In genomic region chr14:34179723-34180122, GRCh38 we compare ENCODE assay signal across 19 cellular contexts.
DNase-seq lines count a peak whose midpoint lies in the region; ATAC-seq and TF ChIP-seq lines count a peak whose summit lies in the region.
"Had no signal": no experiment of that assay in that cellular context is flagged by ENCODE, and none has a peak within 500 bp of the region (broad histone marks: within the 10 kb centered on the region; RNA-seq: fewer than 3 reads in every experiment).

No MANE protein-coding gene starts in this region.

- no peaks in the 10 kb centered on the region for H3F3A ChIP-seq in MM.1S (ENCODE audit: insufficient read depth, low read length)

- no peak overlapping the region for H3K4me3 ChIP-seq in MM.1S (ENCODE audit: low read length)
- H3K4me3 ChIP-seq in aorta (ENCODE audit: low read length in 2 of 2) = no peak overlapping the region
- H3K4me3 ChIP-seq: adrenal gland, sigmoid colon had no signal

- H3K4me2 ChIP-seq in MM.1S (ENCODE audit: low read depth, low read length) = no peak overlapping the region

- no peak for TF ChIP-seq CTCF in MM.1S (IDR thresholded peaks at IDR 0.05; ENCODE audit: low read length)

- H3K27ac ChIP-seq in MM.1S (ENCODE audit: low read length) (no peak overlapping the region), aorta (ENCODE audit: low read depth in 1 of 2, low read length in 2 of 2) (no peak overlapping the region)
- H3K27ac ChIP-seq: sigmoid colon had no signal

- no peaks in the 10 kb centered on the region for H3K9me3 ChIP-seq in MM.1S (replicated peaks; ENCODE audit: insufficient read depth, low read length)
- H3K9me3 ChIP-seq in aorta (ENCODE audit: control insufficient read depth, low read length) = no peaks in the 10 kb centered on the region
- H3K9me3 ChIP-seq: adrenal gland, sigmoid colon had no signal

- H3K4me1 ChIP-seq in MM.1S (ENCODE audit: low read length) = 0 out of 2 replicates have a peak, but pooled peaks cover 8% of the 10 kb centered on the region
- no peaks in the 10 kb centered on the region for H3K4me1 ChIP-seq in aorta (ENCODE audit: control insufficient read depth in 1 of 2, insufficient read depth in 2 of 2, low read length in 2 of 2)
- H3K4me1 ChIP-seq: sigmoid colon had no signal

- intact Hi-C loops in aorta (cut with DNase I) = no loop called here

- CTCF ChIA-PET in HEK293T (lab: Yijun Ruan, JAX) = no interaction called here

- DNase-seq in DMS79 (lab: John Stamatoyannopoulos, UW) (peak; percentile 55), MM.1S (peak; percentile 12), NCI-H2196 treated with DMSO at 0.1 percent for 48 hours (lab: John Stamatoyannopoulos, UW; ENCODE audit: unreplicated experiment) (peak; percentile 89), dermis blood vessel endothelial cell (peak; percentile 13), HEK293T (ENCODE audit: extremely low spot score) (no peak), NCI-H128 (lab: John Stamatoyannopoulos, UW; ENCODE audit: unreplicated experiment) (no peak), aorta (no peak)
- DNase-seq: activated CD8-positive, alpha-beta memory T cell treated with anti-CD3 and anti-CD28 coated beads, Interleukin-2, amount 50 U/mL, for 48 hours; activated effector memory CD4-positive, alpha-beta T cell treated with anti-CD3 and anti-CD28 coated beads, Interleukin-2, amount 50 U/mL, for 16 hours; AML-193; erythroblast; hypothalamus; natural killer cell; NCI-H446; Right ventricle myocardium superior; sigmoid colon; stimulated activated naive CD8-positive, alpha-beta T cell treated with anti-CD3 and anti-CD28 coated beads, Interleukin-15, amount 100 ng/mL, for 72 hours had no signal

- ATAC-seq in HG03432 (IDR thresholded peaks at IDR 0.05; ENCODE audit: unreplicated experiment) (no peak), aorta (ENCODE audit: low FRiP score) (no peak)
- ATAC-seq: natural killer cell; stimulated activated naive CD8-positive, alpha-beta T cell treated with anti-CD3 and anti-CD28 coated beads, Interleukin-15, amount 100 ng/mL, for 72 hours had no signal

- no peaks in the 10 kb centered on the region for H3K27me3 ChIP-seq in MM.1S (replicated peaks; ENCODE audit: insufficient read depth, low read length)
- no peaks in the 10 kb centered on the region for H3K27me3 ChIP-seq in aorta (ENCODE audit: control insufficient read depth in 1 of 2, insufficient read depth in 2 of 2, low read length in 1 of 2)
- H3K27me3 ChIP-seq: adrenal gland, sigmoid colon had no signal

- no peak overlapping the region for H3K9ac ChIP-seq in MM.1S (ENCODE audit: low read length)

- no peaks in the 10 kb centered on the region for H3K9me2 ChIP-seq in MM.1S (replicated peaks; ENCODE audit: insufficient read depth, low read length)

- no peaks in the 10 kb centered on the region for H3K36me3 ChIP-seq in MM.1S (replicated peaks; ENCODE audit: insufficient read depth, low read length)
- H3K36me3 ChIP-seq in aorta (ENCODE audit: control insufficient read depth in 1 of 2, insufficient read depth in 2 of 2, low read length in 1 of 2) = no peaks in the 10 kb centered on the region
- H3K36me3 ChIP-seq: adrenal gland, sigmoid colon had no signal

- POLR2A ChIA-PET in HEK293T (lab: Yijun Ruan, JAX) = no interaction called here

- no peak overlapping the region for H2AFZ ChIP-seq in MM.1S (ENCODE audit: low read length)

- WGBS in aorta, 2 donors = 96 to 100% methylated on average over 1 of the region's 1 CpG

- H4K20me1 ChIP-seq in MM.1S (ENCODE audit: insufficient read depth, low read length) = no peaks in the 10 kb centered on the region

- H3K79me2 ChIP-seq in MM.1S (ENCODE audit: low read length) = no peaks in the 10 kb centered on the region

TF ChIP-seq in HEK293T, 16 proteins besides CTCF, POLR2A, EP300 and RAD21:
- no peak for TF ChIP-seq ARNT (IDR thresholded peaks at IDR 0.05)
- TF ChIP-seq, protein P1, sequence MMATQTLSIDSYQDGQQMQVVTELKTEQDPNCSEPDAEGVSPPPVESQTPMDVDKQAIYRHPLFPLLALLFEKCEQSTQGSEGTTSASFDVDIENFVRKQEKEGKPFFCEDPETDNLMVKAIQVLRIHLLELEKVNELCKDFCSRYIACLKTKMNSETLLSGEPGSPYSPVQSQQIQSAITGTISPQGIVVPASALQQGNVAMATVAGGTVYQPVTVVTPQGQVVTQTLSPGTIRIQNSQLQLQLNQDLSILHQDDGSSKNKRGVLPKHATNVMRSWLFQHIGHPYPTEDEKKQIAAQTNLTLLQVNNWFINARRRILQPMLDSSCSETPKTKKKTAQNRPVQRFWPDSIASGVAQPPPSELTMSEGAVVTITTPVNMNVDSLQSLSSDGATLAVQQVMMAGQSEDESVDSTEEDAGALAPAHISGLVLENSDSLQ (IDR thresholded peaks at IDR 0.05) = no peak
- no peak for TF ChIP-seq TARDBP (IDR thresholded peaks at IDR 0.05)
- no peak for TF ChIP-seq CTBP1 (IDR thresholded peaks at IDR 0.05; ENCODE audit: borderline replicate concordance)
- no peak for TF ChIP-seq NFRKB (IDR thresholded peaks at IDR 0.05)
- TF ChIP-seq SUZ12 (IDR thresholded peaks at IDR 0.05) = no peak
- TF ChIP-seq LEF1 (IDR thresholded peaks at IDR 0.05; ENCODE audit: borderline replicate concordance) = no peak
- no peak for TF ChIP-seq FOXM1 (IDR thresholded peaks at IDR 0.05; ENCODE audit: borderline replicate concordance)
- no peak for TF ChIP-seq FOXK2 (IDR thresholded peaks at IDR 0.05)
- no peak for TF ChIP-seq ZNF384 (IDR thresholded peaks at IDR 0.05)
- no peak for TF ChIP-seq HDGF (IDR thresholded peaks at IDR 0.05; ENCODE audit: borderline replicate concordance)
- no peak for TF ChIP-seq SP1 (IDR thresholded peaks at IDR 0.05)
- no peak for TF ChIP-seq FOXA1 (IDR thresholded peaks at IDR 0.05)
- no peak for TF ChIP-seq ELF4 (IDR thresholded peaks at IDR 0.05)
- no peak for TF ChIP-seq BHLHE40 (IDR thresholded peaks at IDR 0.05; ENCODE audit: borderline replicate concordance)
- TF ChIP-seq L3MBTL2 (conservative IDR thresholded peaks at IDR 0.05) = no peak

Comparison
In these comparisons a context has a peak if more than half of its experiments do, and no peak if none do; other contexts are left out.
1. DNase-seq: peak in DMS79 (single experiment), MM.1S (single experiment), NCI-H2196 treated with DMSO at 0.1 percent for 48 hours (single experiment) and dermis blood vessel endothelial cell (single experiment); none in HEK293T (single experiment), NCI-H128 (single experiment) and aorta (0 of 2).